Comparison of ENCODE assay signal across 8 cellular contexts in genomic region chr15:20192982-20193507, GRCh38.
A peak's percentile ranks its signal among the peaks of the same experiment; 100 is the strongest.
DNase-seq lines count a peak whose midpoint lies in the region; ATAC-seq and TF ChIP-seq lines count a peak whose summit lies in the region.
"Not testable (repeated sequence)": the region's sequence is repeated elsewhere in the genome, so short reads cannot be mapped to it uniquely, and the experiment has no call there.

No MANE protein-coding gene starts in this region.

- H3K27me3 Mint-ChIP-seq in stimulated activated naive CD8-positive, alpha-beta T cell treated with anti-CD3 and anti-CD28 coated beads, Interleukin-15, amount 100 ng/mL, for 72 hours: not testable (repeated sequence)

- H3K9me3 ChIP-seq in parathyroid adenoma (ENCODE audit: control insufficient read depth, low read length): not testable (repeated sequence)

- not testable (repeated sequence) for H3K4me1 Mint-ChIP-seq in stimulated activated naive CD8-positive, alpha-beta T cell treated with anti-CD3 and anti-CD28 coated beads, Interleukin-15, amount 100 ng/mL, for 72 hours

- not testable (repeated sequence) for H3K4me3 Mint-ChIP-seq in stimulated activated naive CD8-positive, alpha-beta T cell treated with anti-CD3 and anti-CD28 coated beads, Interleukin-15, amount 100 ng/mL, for 72 hours

- not testable (repeated sequence) for H3K9me3 Mint-ChIP-seq in stimulated activated naive CD8-positive, alpha-beta T cell treated with anti-CD3 and anti-CD28 coated beads, Interleukin-15, amount 100 ng/mL, for 72 hours

- not testable (repeated sequence) for DNase-seq in GM06990 (ENCODE audit: extremely low read depth, insufficient read length); fibroblast of mammary gland (ENCODE audit: low read depth)
- DNase-seq in SK-MEL-5 (ENCODE audit: low read depth, low spot score): peak; percentile 60
- peak; percentile 44 for DNase-seq in activated T-cell treated with anti-CD3 and anti-CD28 coated beads for 4 hours
- DNase-seq in stimulated activated naive CD8-positive, alpha-beta T cell treated with anti-CD3 and anti-CD28 coated beads, Interleukin-15, amount 100 ng/mL, for 72 hours: peak; percentile 47 to 60

- H3K9ac ChIP-seq in parathyroid adenoma: not testable (repeated sequence)

- H3K27ac Mint-ChIP-seq in stimulated activated naive CD8-positive, alpha-beta T cell treated with anti-CD3 and anti-CD28 coated beads, Interleukin-15, amount 100 ng/mL, for 72 hours: not testable (repeated sequence)

- not testable (repeated sequence) for H3K79me2 ChIP-seq in parathyroid adenoma

- H3K4me1 ChIP-seq in parathyroid adenoma: not testable (repeated sequence)

- not testable (repeated sequence) for H3K4me3 ChIP-seq in GM06990 (replicated peaks; ENCODE audit: low read depth, low read length); fibroblast of mammary gland (ENCODE audit: control insufficient read depth, low read depth, low read length); parathyroid adenoma (ENCODE audit: low read depth, low read length)

- ATAC-seq in GM21786 (IDR thresholded peaks at IDR 0.05; ENCODE audit: unreplicated experiment) (peak; percentile 66), HG03442 (IDR thresholded peaks at IDR 0.05; ENCODE audit: unreplicated experiment) (peak; percentile 78)
- ATAC-seq in stimulated activated naive CD8-positive, alpha-beta T cell treated with anti-CD3 and anti-CD28 coated beads, Interleukin-15, amount 100 ng/mL, for 72 hours: peak; percentile 92

- H3K36me3 ChIP-seq in GM06990 (ENCODE audit: control insufficient read depth, insufficient read depth, low read length); parathyroid adenoma (ENCODE audit: control insufficient read depth, insufficient read depth, low read length): not testable (repeated sequence)

- peak overlapping the region; percentile 35 for H3K4me2 ChIP-seq in parathyroid adenoma (ENCODE audit: low read length)

- H3K27ac ChIP-seq in parathyroid adenoma: not testable (repeated sequence)

- TF ChIP-seq CTCF in GM06990 (IDR thresholded peaks at IDR 0.05; ENCODE audit: insufficient read depth, low read length, poor library complexity, severe bottlenecking) (peak; percentile 14), fibroblast of mammary gland (conservative IDR thresholded peaks at IDR 0.05; ENCODE audit: control insufficient read depth, insufficient read depth, low read depth, low read length) (peak; percentile 10)
- TF ChIP-seq CTCF in parathyroid adenoma (IDR thresholded peaks at IDR 0.05): not testable (repeated sequence)

- in situ Hi-C loops in SK-MEL-5 (cut with HindIII; ENCODE audit: low pct_unique_long_range_greater_than_20kb, low sequenced_read_pairs): not testable (repeated sequence)

- H3K27me3 ChIP-seq in GM06990 (replicated peaks; ENCODE audit: control insufficient read depth, insufficient read depth, low read length); parathyroid adenoma (ENCODE audit: control insufficient read depth, insufficient read depth, low read length): not testable (repeated sequence)

- H2AFZ ChIP-seq in parathyroid adenoma: not testable (repeated sequence)
